In genomic region chr7:72829291-72829963, GRCh38 we compare ENCODE assay signal across 8 cellular contexts. TPM values are rescaled to one million over a fixed set of nuclear protein-coding genes. Genes with fewer than 3 reads are reported as not detected.
A peak's percentile ranks its signal among the peaks of the same experiment; 100 is the strongest.
DNase-seq lines count a peak whose midpoint lies in the region; ATAC-seq and TF ChIP-seq lines count a peak whose summit lies in the region.
"Not testable (repeated sequence)": the region's sequence is repeated elsewhere in the genome, so short reads cannot be mapped to it uniquely, and the experiment has no call there.

No MANE protein-coding gene starts in this region.

- H3K4me3 ChIP-seq in PC-9: peak overlapping the region; percentile 68
- peak overlapping the region; percentile 56 for H3K4me3 ChIP-seq in mucosa of stomach (ENCODE audit: low read length)

- peak overlapping the region; percentile 76 for H3K27ac ChIP-seq in PC-9

- H3K9me2 ChIP-seq in PC-9 (ENCODE audit: insufficient read depth): not testable (repeated sequence)

- peak overlapping the region; percentile 91 for H3K4me3 Mint-ChIP-seq in activated T-cell treated with anti-CD3 and anti-CD28 coated beads, Interleukin-2, amount 50 U/mL, for 4 hours

- peak overlapping the region; percentile 74 for H2AFZ ChIP-seq in PC-9

- H3K9me3 ChIP-seq in PC-9 (ENCODE audit: insufficient read depth, low read depth); mucosa of stomach (ENCODE audit: control insufficient read depth, low read length): not testable (repeated sequence)

- H3K36me3 ChIP-seq in PC-9 (ENCODE audit: low read depth): 0 out of 2 replicates have a peak, but pooled peaks cover 18% of the 10 kb centered on the region
- H3K36me3 ChIP-seq in mucosa of stomach (ENCODE audit: control insufficient read depth, insufficient read depth, low read length): not testable (repeated sequence)

- not testable (repeated sequence) for H3F3A ChIP-seq in PC-9 (ENCODE audit: insufficient read depth, low read depth)

- peak overlapping the region; percentile 87 for H3K9ac ChIP-seq in mucosa of stomach (ENCODE audit: low read length)

- H3K36me3 Mint-ChIP-seq in activated T-cell treated with anti-CD3 and anti-CD28 coated beads, Interleukin-2, amount 50 U/mL, for 4 hours (ENCODE audit: insufficient read depth): peaks cover 13% of the 10 kb centered on the region

- H3K79me2 ChIP-seq in PC-9 (ENCODE audit: low read depth): peaks cover 38% of the 10 kb centered on the region

- CTCF ChIA-PET in PC-9 (lab: Charles Lee): not testable (repeated sequence)

- intact Hi-C loops in PC-9 (cut with micrococcal nuclease; ENCODE audit: unreplicated experiment): loop anchor here (5.0 to 10.0 kb wide), 2 partner anchors 93 to 605 kb away; partner anchors contain the start of gene FZD9

- ATAC-seq in GM21723 (IDR thresholded peaks at IDR 0.05; ENCODE audit: unreplicated experiment): peak; percentile 49
- peak; percentile 57 to 59 for ATAC-seq in activated T-cell treated with anti-CD3 and anti-CD28 coated beads, Interleukin-2, amount 50 U/mL, for 4 hours
- ATAC-seq in esophagus mucosa: peak; percentile 86

- TSS peak; percentile 62 for BruUV-seq in PC-9 (replicated peaks; lab: Mats Ljungman, UMichigan)

- in situ Hi-C loops in KBM-7 (cut with MboI; ENCODE audit: low pct_unique_long_range_greater_than_20kb, low sequenced_read_pairs): not testable (repeated sequence)

- H4K20me1 ChIP-seq in PC-9 (ENCODE audit: insufficient read depth): peaks cover 13% of the 10 kb centered on the region

- not testable (repeated sequence) for TF ChIP-seq CTCF in PC-9 (conservative IDR thresholded peaks at IDR 0.05)

- not testable (repeated sequence) for H3K9me3 Mint-ChIP-seq in activated T-cell treated with anti-CD3 and anti-CD28 coated beads, Interleukin-2, amount 50 U/mL, for 4 hours

- peak overlapping the region; percentile 85 for H3K4me2 ChIP-seq in PC-9

- H3K27me3 Mint-ChIP-seq in activated T-cell treated with anti-CD3 and anti-CD28 coated beads, Interleukin-2, amount 50 U/mL, for 4 hours (ENCODE audit: low read depth): not testable (repeated sequence)

- H3K4me1 Mint-ChIP-seq in activated T-cell treated with anti-CD3 and anti-CD28 coated beads, Interleukin-2, amount 50 U/mL, for 4 hours (ENCODE audit: low read depth): peaks cover 25% of the 10 kb centered on the region

- peaks cover 12% of the 10 kb centered on the region for H3K4me1 ChIP-seq in PC-9 (replicated peaks; ENCODE audit: insufficient read depth)
- H3K4me1 ChIP-seq in mucosa of stomach (ENCODE audit: control insufficient read depth, insufficient read depth, low read length): not testable (repeated sequence)

- DNase-seq in DMS53 treated with DMSO at 0.1 percent for 48 hours (lab: John Stamatoyannopoulos, UW; ENCODE audit: unreplicated experiment) (peak; percentile 99), KBM-7 (peak; percentile 99), PC-9 (peak; percentile 96 to 98)
- peak; percentile 94 for DNase-seq in activated T-cell treated with anti-CD3 and anti-CD28 coated beads, Interleukin-2, amount 50 U/mL, for 4 hours
- DNase-seq in stimulated activated CD8-positive, alpha-beta memory T cell treated with anti-CD3 and anti-CD28 coated beads, Interleukin-4, amount 100 ng/mL, for 48 hours: peak; percentile 99

- not testable (repeated sequence) for H3K27me3 ChIP-seq in PC-9 (ENCODE audit: insufficient read depth, low read depth); mucosa of stomach (ENCODE audit: control insufficient read depth, insufficient read depth, low read length)

- POLR2A ChIA-PET in PC-9 (lab: Charles Lee; ENCODE audit: unreplicated experiment): interaction anchor here (0.6 to 0.7 kb wide), 5 partner anchors 32 to 1108 kb away, joined by 3 to 11 read pairs (median 3); no protein-coding TSS in a partner anchor

RNA-seq across cellular contexts. Expression of gene TYW1B, which starts 1.4 kb away (rescaled TPM):
- total RNA-seq in PC-9 (2021) (2.2 and 3.0 TPM in 2 replicates), esophagus mucosa (1.00 TPM)
- total RNA-seq in activated T-cell treated with anti-CD3 and anti-CD28 coated beads, Interleukin-2, amount 50 U/mL, for 4 hours: 1 to 10 TPM; 2.3 to 6.2 (median 3.2) TPM

Comparison
In these comparisons a context has a peak if more than half of its experiments do, and no peak if none do; other contexts are left out.
1. Peak in every context shown above with its lines: DNase-seq, ATAC-seq, H3K4me3 ChIP-seq and H3K27ac ChIP-seq.